Comparison of ENCODE assay signal across 15 cellular contexts in genomic region chr11:75173336-75173735, GRCh38. TPM values are rescaled to one million over a fixed set of nuclear protein-coding genes. Genes with fewer than 3 reads are reported as not detected.
DNase-seq lines count a peak whose midpoint lies in the region; ATAC-seq and TF ChIP-seq lines count a peak whose summit lies in the region.
"Had no signal": no experiment of that assay in that cellular context is flagged by ENCODE, and none has a peak within 500 bp of the region (broad histone marks: within the 10 kb centered on the region; RNA-seq: fewer than 3 reads in every experiment).

No MANE protein-coding gene starts in this region.

- peaks cover 36% of the 10 kb centered on the region for H3K4me1 ChIP-seq in Caco-2

- CTCF ChIA-PET in Caco-2 (lab: Charles Lee): interaction anchor here (1.3 kb wide), 1 partner anchor 33 kb away, joined by 3 read pairs; no protein-coding TSS in a partner anchor

- H3K36me3 Mint-ChIP-seq in Caco-2 (ENCODE audit: insufficient read depth, unreplicated experiment): peaks cover 80% of the 10 kb centered on the region
- peaks cover 100% of the 10 kb centered on the region for H3K36me3 Mint-ChIP-seq in dendritic cell treated with granulocyte-macrophage colony-stimulating factor and Interleukin-4, amounts not matched to agents 40 ng/mL and 50 ng/mL, for 4 days (ENCODE audit: low read depth)
- no peaks in the 10 kb centered on the region for H3K36me3 Mint-ChIP-seq in stimulated activated memory B cell treated with anti-CD40 and anti-IgM and Interleukin-4, amounts not matched to agents 10 μg/mL and 1 μg/mL and 100 μg/mL, for 72 hours
- H3K36me3 Mint-ChIP-seq: CD4-positive, CD25-positive, alpha-beta regulatory T cell; CD8-positive, alpha-beta T cell had no signal

- H3K9me3 ChIP-seq in Caco-2: no peaks in the 10 kb centered on the region; the same call in 1 of the 2 replicates

- H3K9me3 Mint-ChIP-seq in Caco-2 (ENCODE audit: unreplicated experiment): no peaks in the 10 kb centered on the region
- H3K9me3 Mint-ChIP-seq in dendritic cell treated with granulocyte-macrophage colony-stimulating factor and Interleukin-4, amounts not matched to agents 40 ng/mL and 50 ng/mL, for 4 days: no peaks in the 10 kb centered on the region
- no peaks in the 10 kb centered on the region for H3K9me3 Mint-ChIP-seq in stimulated activated memory B cell treated with anti-CD40 and anti-IgM and Interleukin-4, amounts not matched to agents 10 μg/mL and 1 μg/mL and 100 μg/mL, for 72 hours
- H3K9me3 Mint-ChIP-seq: CD4-positive, CD25-positive, alpha-beta regulatory T cell; CD8-positive, alpha-beta T cell had no signal

- H3K27me3 Mint-ChIP-seq in Caco-2 (ENCODE audit: insufficient read depth, unreplicated experiment): no peaks in the 10 kb centered on the region
- H3K27me3 Mint-ChIP-seq in dendritic cell treated with granulocyte-macrophage colony-stimulating factor and Interleukin-4, amounts not matched to agents 40 ng/mL and 50 ng/mL, for 4 days: peaks cover 2% of the 10 kb centered on the region
- H3K27me3 Mint-ChIP-seq in stimulated activated memory B cell treated with anti-CD40 and anti-IgM and Interleukin-4, amounts not matched to agents 10 μg/mL and 1 μg/mL and 100 μg/mL, for 72 hours: peaks cover 17% of the 10 kb centered on the region
- H3K27me3 Mint-ChIP-seq: CD4-positive, CD25-positive, alpha-beta regulatory T cell had no signal

- no peak overlapping the region for H3K27ac Mint-ChIP-seq in Caco-2 (ENCODE audit: unreplicated experiment)
- H3K27ac Mint-ChIP-seq in dendritic cell treated with granulocyte-macrophage colony-stimulating factor and Interleukin-4, amounts not matched to agents 40 ng/mL and 50 ng/mL, for 4 days: peak overlapping the region; percentile 91
- H3K27ac Mint-ChIP-seq in stimulated activated memory B cell treated with anti-CD40 and anti-IgM and Interleukin-4, amounts not matched to agents 10 μg/mL and 1 μg/mL and 100 μg/mL, for 72 hours: no peak overlapping the region
- H3K27ac Mint-ChIP-seq: CD8-positive, alpha-beta T cell had no signal

- H3K4me3 Mint-ChIP-seq in Caco-2 (ENCODE audit: unreplicated experiment): no peak overlapping the region
- no peak overlapping the region for H3K4me3 Mint-ChIP-seq in dendritic cell treated with granulocyte-macrophage colony-stimulating factor and Interleukin-4, amounts not matched to agents 40 ng/mL and 50 ng/mL, for 4 days
- H3K4me3 Mint-ChIP-seq in stimulated activated memory B cell treated with anti-CD40 and anti-IgM and Interleukin-4, amounts not matched to agents 10 μg/mL and 1 μg/mL and 100 μg/mL, for 72 hours: no peak overlapping the region
- H3K4me3 Mint-ChIP-seq: CD4-positive, CD25-positive, alpha-beta regulatory T cell; CD8-positive, alpha-beta T cell had no signal

- H3K36me3 ChIP-seq in Caco-2 (ENCODE audit: control insufficient read depth, insufficient read depth, low read length) (peaks cover 32% of the 10 kb centered on the region), H7 (replicated peaks; ENCODE audit: control insufficient read depth, insufficient read depth, low read length) (no peaks in the 10 kb centered on the region)

- H3K27me3 ChIP-seq in Caco-2 (replicated peaks; ENCODE audit: control insufficient read depth, insufficient read depth, low read length) (no peaks in the 10 kb centered on the region), H7 (ENCODE audit: control insufficient read depth, insufficient read depth, low read length) (no peaks in the 10 kb centered on the region)

- no peak overlapping the region for H3K4me3 ChIP-seq in Caco-2 (ENCODE audit: low read depth, low read length)
- H3K4me3 ChIP-seq in H7 (ENCODE audit: insufficient read depth, low read depth, low read length): no peak overlapping the region
- H3K4me3 ChIP-seq in lower leg skin (ENCODE audit: low read depth, poor library complexity, severe bottlenecking): no peak overlapping the region
- H3K4me3 ChIP-seq: GM12878 had no signal

- 92 to 94% methylated on average over 7 of the region's 7 CpGs for WGBS in lower leg skin, 2 donors

- TSS peak; percentile 10 for BruUV-seq in Caco-2 (replicated peaks; lab: Mats Ljungman, UMichigan)

- H3K4me1 Mint-ChIP-seq in Caco-2 (ENCODE audit: low read depth, unreplicated experiment): peaks cover 39% of the 10 kb centered on the region
- H3K4me1 Mint-ChIP-seq in dendritic cell treated with granulocyte-macrophage colony-stimulating factor and Interleukin-4, amounts not matched to agents 40 ng/mL and 50 ng/mL, for 4 days (ENCODE audit: low read depth): peaks cover 92% of the 10 kb centered on the region
- peaks cover 15% of the 10 kb centered on the region for H3K4me1 Mint-ChIP-seq in stimulated activated memory B cell treated with anti-CD40 and anti-IgM and Interleukin-4, amounts not matched to agents 10 μg/mL and 1 μg/mL and 100 μg/mL, for 72 hours

- TF ChIP-seq CTCF in Caco-2 (IDR thresholded peaks at IDR 0.05; ENCODE audit: insufficient read depth in 1 of 2, low read depth in 1 of 2, low read length in 1 of 2, severe bottlenecking in 1 of 2, unreplicated experiment in 1 of 2): no peak
- TF ChIP-seq CTCF in lower leg skin (IDR thresholded peaks at IDR 0.05): no peak

- DNase-seq in Caco-2 (no peak), H7 (peak; percentile 14), lower leg skin (ENCODE audit: low spot score in 2 of 2) (no peak)
- DNase-seq: CD4-positive, CD25-positive, alpha-beta regulatory T cell; CD8-positive, alpha-beta T cell; DMS 273 treated with DMSO at 0.1 percent for 48 hours; DMS79; EL; GDM1; GOT3; HCEC 1CT had no signal

- no peak for ATAC-seq in stimulated activated memory B cell treated with anti-CD40 and anti-IgM and Interleukin-4, amounts not matched to agents 10 μg/mL and 1 μg/mL and 100 μg/mL, for 72 hours
- no peak for ATAC-seq in GM21381 (IDR thresholded peaks at IDR 0.05; ENCODE audit: unreplicated experiment)
- ATAC-seq: CD8-positive, alpha-beta T cell; GM12878 had no signal

- intact Hi-C loops in Caco-2 (cut with micrococcal nuclease; ENCODE audit: unreplicated experiment): no loop called here
- intact Hi-C loops in dendritic cell treated with granulocyte-macrophage colony-stimulating factor and Interleukin-4, amounts not matched to agents 40 ng/mL and 50 ng/mL, for 4 days (cut with micrococcal nuclease): no loop called here
- intact Hi-C loops in lower leg skin (cut with DNase I; ENCODE audit: low total_unique reads): no loop called here

- POLR2A ChIA-PET in Caco-2 (lab: Charles Lee): no interaction called here

- TF ChIP-seq POLR2A in lower leg skin (IDR thresholded peaks at IDR 0.05): no peak

RNA-seq across cellular contexts. Expression of gene SLCO2B1, which starts 22.4 kb away (rescaled TPM):
- 231 and 277 TPM in 2 replicates for total RNA-seq in Caco-2 (2022)
- total RNA-seq in H7 (2014; rRNA removed; shearing (Covaris generic)): 0.07 TPM in 1 of 2 replicates, not detected in the other
- total RNA-seq in lower leg skin: 10 to 100 TPM in 3 of 4 donors, 1 to 10 TPM in 1; 5.0 to 20.9 (median 12.5) TPM
- total RNA-seq: CD4-positive, CD25-positive, alpha-beta regulatory T cell; CD8-positive, alpha-beta T cell had no signal

Comparison
In these comparisons a context has a peak if more than half of its experiments do, and no peak if none do; other contexts are left out.
1. RNA of gene SLCO2B1, which starts 22.4 kb away (total RNA-seq): 231 to 277 TPM in Caco-2; 5.0 to 20.9 TPM in lower leg skin and 0.07 TPM in H7; every median in the first group is over 10 times any median in the second.